ENCODE assay signal across 1 cellular context in genomic region chr6:26338810-26339209, GRCh38.
TF ChIP-seq lines count a peak whose summit lies in the region.

No MANE protein-coding gene starts in this region.

TF ChIP-seq in K562, 482 proteins besides CTCF, POLR2A, EP300 and RAD21:
- TF ChIP-seq RFX5 (IDR thresholded peaks at IDR 0.05; ENCODE audit: low read depth, low read length) (no peak), TAF9B (IDR thresholded peaks at IDR 0.05; ENCODE audit: partially characterized antibody) (peak; percentile 63), ARHGAP35 (IDR thresholded peaks at IDR 0.05; ENCODE audit: partially characterized antibody) (no peak), KHSRP (IDR thresholded peaks at IDR 0.05) (no peak), TFAP4 (CRISPR knock-in tag; IDR thresholded peaks at IDR 0.05; ENCODE audit: borderline replicate concordance) (peak; percentile 71; the same call in 1 of the 2 replicates), DACH1 (IDR thresholded peaks at IDR 0.05; ENCODE audit: partially characterized antibody) (peak; percentile 35)
